Comparison of ENCODE assay signal across 12 cellular contexts in genomic region chr5:172861461-172861860, GRCh38. TPM values are rescaled to one million over a fixed set of nuclear protein-coding genes. Genes with fewer than 3 reads are reported as not detected.
DNase-seq lines count a peak whose midpoint lies in the region; ATAC-seq and TF ChIP-seq lines count a peak whose summit lies in the region.
"Had no signal": no experiment of that assay in that cellular context is flagged by ENCODE, and none has a peak within 500 bp of the region (broad histone marks: within the 10 kb centered on the region; RNA-seq: fewer than 3 reads in every experiment).

No MANE protein-coding gene starts in this region.

- TF ChIP-seq CTCF in HFFc6 (IDR thresholded peaks at IDR 0.05) (no peak), brain microvascular endothelial cell (IDR thresholded peaks at IDR 0.05; ENCODE audit: low read depth, low read length, missing control alignments) (no peak), endodermal cell (conservative IDR thresholded peaks at IDR 0.05) (no peak)

- H3K36me3 ChIP-seq in brain microvascular endothelial cell (replicated peaks) (no peaks in the 10 kb centered on the region), endodermal cell (ENCODE audit: control insufficient read depth, insufficient read depth, low read length) (peaks cover 3% of the 10 kb centered on the region)

- H3K4me3 ChIP-seq in brain microvascular endothelial cell (ENCODE audit: low read depth, low read length) (no peak overlapping the region), endodermal cell (ENCODE audit: low read length) (no peak overlapping the region)

- peaks cover 65% of the 10 kb centered on the region for H3K4me1 Mint-ChIP-seq in HFFc6 (ENCODE audit: low read depth)
- peaks cover 36% of the 10 kb centered on the region for H3K4me1 Mint-ChIP-seq in memory B cell
- peaks cover 33% of the 10 kb centered on the region for H3K4me1 Mint-ChIP-seq in endodermal cell

- H3K27ac ChIP-seq in brain microvascular endothelial cell (peak overlapping the region; percentile 86), substantia nigra (ENCODE audit: low read depth, low read length, poor library complexity, severe bottlenecking) (peak overlapping the region; percentile 91), endodermal cell (ENCODE audit: low read depth, low read length) (no peak overlapping the region)

- ATAC-seq in memory B cell (ENCODE audit: low read depth): no peak
- no peak for ATAC-seq in GM21515 (IDR thresholded peaks at IDR 0.05; ENCODE audit: unreplicated experiment)
- ATAC-seq in GM18867 (IDR thresholded peaks at IDR 0.05; ENCODE audit: unreplicated experiment): no peak

- no peak for DNase-seq in HFFc6
- DNase-seq in brain microvascular endothelial cell: no peak
- no peak for DNase-seq in memory B cell (ENCODE audit: low spot score in 2 of 2)
- DNase-seq in substantia nigra (lab: John Stamatoyannopoulos, UW): no peak
- DNase-seq in stimulated activated CD4-positive, alpha-beta T cell treated with anti-CD3 and anti-CD28 coated beads, Interleukin-12 subunit alpha, Interleukin-12 subunit beta, amount 100 ng/mL, for 4 hours: no peak
- no peak for DNase-seq in endodermal cell
- DNase-seq: activated CD4-positive, CD25-positive, alpha-beta regulatory T cell; effector CD8-positive, alpha-beta T cell; NCI-H2029 had no signal

- H3K4me1 ChIP-seq in endodermal cell (ENCODE audit: control insufficient read depth, insufficient read depth, low read length): peaks cover 3% of the 10 kb centered on the region

- in situ Hi-C loops in brain microvascular endothelial cell (cut with HindIII; ENCODE audit: low pct_ligation_motif_present, low sequenced_read_pairs): no loop called here

- H3K27me3 Mint-ChIP-seq in HFFc6 (ENCODE audit: insufficient read depth): no peaks in the 10 kb centered on the region; the same call in 1 of the 2 replicates
- no peaks in the 10 kb centered on the region for H3K27me3 Mint-ChIP-seq in memory B cell
- no peaks in the 10 kb centered on the region for H3K27me3 Mint-ChIP-seq in endodermal cell (ENCODE audit: insufficient read depth)
- H3K27me3 Mint-ChIP-seq: IgD-negative memory B cell had no signal

- H3K27me3 ChIP-seq in brain microvascular endothelial cell (replicated peaks): no peaks in the 10 kb centered on the region
- H3K27me3 ChIP-seq in endodermal cell (ENCODE audit: control insufficient read depth, insufficient read depth, low read length, poor library complexity, severe bottlenecking): no peaks in the 10 kb centered on the region

- H3K4me3 Mint-ChIP-seq in HFFc6: peak overlapping the region; percentile 25
- no peak overlapping the region for H3K4me3 Mint-ChIP-seq in memory B cell
- H3K4me3 Mint-ChIP-seq in endodermal cell: no peak overlapping the region

- H3K36me3 Mint-ChIP-seq in HFFc6 (ENCODE audit: low read depth): peaks cover 23% of the 10 kb centered on the region
- H3K36me3 Mint-ChIP-seq in memory B cell: peaks cover 13% of the 10 kb centered on the region
- H3K36me3 Mint-ChIP-seq in endodermal cell (ENCODE audit: low read depth): peaks cover 14% of the 10 kb centered on the region
- H3K36me3 Mint-ChIP-seq: IgD-negative memory B cell had no signal

- H3K9me3 Mint-ChIP-seq in HFFc6 (no peaks in the 10 kb centered on the region), memory B cell (no peaks in the 10 kb centered on the region), endodermal cell (no peaks in the 10 kb centered on the region)
- H3K9me3 Mint-ChIP-seq: IgD-negative memory B cell had no signal

- peak overlapping the region; percentile 97 for H3K27ac Mint-ChIP-seq in HFFc6
- peak overlapping the region; percentile 81 for H3K27ac Mint-ChIP-seq in memory B cell
- no peak overlapping the region for H3K27ac Mint-ChIP-seq in endodermal cell

- WGBS in endodermal cell (ENCODE audit: insufficient coverage in 1 of 2, insufficient read length in 1 of 2), 2 experiments: 94 to 98% methylated on average over 5 of the region's 5 CpGs

- no peaks in the 10 kb centered on the region for H3K9me3 ChIP-seq in endodermal cell (ENCODE audit: control insufficient read depth, low read length)

- H3K9ac ChIP-seq in endodermal cell (ENCODE audit: extremely low read depth, low read length, poor library complexity, severe bottlenecking): no peak overlapping the region

RNA-seq across cellular contexts. Expression of gene ERGIC1, which starts 27.4 kb away (rescaled TPM):
- 100 to 1,000 TPM; 240 to 276 (median 258) TPM for total RNA-seq in HFFc6 (2021; fragmentation: NEBNext Ultra II Directional; extraction: Animal tissue kit (Norgen Biotek cat#: 25700))
- 10 to 100 TPM; 81.9 to 94.8 TPM for total RNA-seq in endodermal cell
- polyA plus RNA-seq in endodermal cell (2013, experiment 1 of 2): 79.3 TPM
- 73.2 TPM for polyA plus RNA-seq in endodermal cell (2013, experiment 2 of 2)
